Comparison of ENCODE assay signal across 1 cellular context in the genomic region with DNA sequence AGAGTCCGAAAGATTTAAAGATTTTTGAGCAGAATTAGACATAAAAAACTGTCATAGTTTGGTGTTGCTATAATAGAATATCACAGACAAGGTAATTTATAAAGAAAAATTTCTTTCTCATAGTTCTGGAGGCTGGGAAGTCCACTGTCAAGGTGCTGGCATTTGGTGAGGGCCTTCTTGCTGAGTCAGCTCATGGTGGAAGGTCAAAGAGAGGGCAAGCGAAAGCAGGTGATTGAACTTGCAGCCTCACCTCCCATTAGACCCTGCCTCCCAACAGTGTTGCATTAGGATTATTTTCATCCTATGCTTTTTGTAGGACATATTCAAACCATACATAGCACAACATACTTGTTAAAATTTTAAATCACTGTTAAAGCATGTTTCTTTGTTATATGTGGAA.
TF ChIP-seq lines count a peak whose summit lies in the region.

No MANE protein-coding gene starts in this region.

TF ChIP-seq in K562, 482 proteins besides CTCF, POLR2A, EP300 and RAD21 (continued from another document):
- TF ChIP-seq PML (IDR thresholded peaks at IDR 0.05; ENCODE audit: low read length) (no peak), MAFK (IDR thresholded peaks at IDR 0.05; ENCODE audit: low read length) (peak; percentile 79), SP1 (CRISPR knock-in tag; IDR thresholded peaks at IDR 0.05) (no peak), HNRNPK (IDR thresholded peaks at IDR 0.05; ENCODE audit: low read depth, low read length, poor library complexity, severe bottlenecking) (no peak), ESRRA (IDR thresholded peaks at IDR 0.05; ENCODE audit: borderline replicate concordance, low read depth) (peak; percentile 45; the same call in 1 of the 2 replicates), ZNF780A (CRISPR knock-in tag; IDR thresholded peaks at IDR 0.05) (no peak), TARDBP (IDR thresholded peaks at IDR 0.05) (no peak), RB1 (IDR thresholded peaks at IDR 0.05; ENCODE audit: low read depth) (no peak)
- TF ChIP-seq, protein P1, sequence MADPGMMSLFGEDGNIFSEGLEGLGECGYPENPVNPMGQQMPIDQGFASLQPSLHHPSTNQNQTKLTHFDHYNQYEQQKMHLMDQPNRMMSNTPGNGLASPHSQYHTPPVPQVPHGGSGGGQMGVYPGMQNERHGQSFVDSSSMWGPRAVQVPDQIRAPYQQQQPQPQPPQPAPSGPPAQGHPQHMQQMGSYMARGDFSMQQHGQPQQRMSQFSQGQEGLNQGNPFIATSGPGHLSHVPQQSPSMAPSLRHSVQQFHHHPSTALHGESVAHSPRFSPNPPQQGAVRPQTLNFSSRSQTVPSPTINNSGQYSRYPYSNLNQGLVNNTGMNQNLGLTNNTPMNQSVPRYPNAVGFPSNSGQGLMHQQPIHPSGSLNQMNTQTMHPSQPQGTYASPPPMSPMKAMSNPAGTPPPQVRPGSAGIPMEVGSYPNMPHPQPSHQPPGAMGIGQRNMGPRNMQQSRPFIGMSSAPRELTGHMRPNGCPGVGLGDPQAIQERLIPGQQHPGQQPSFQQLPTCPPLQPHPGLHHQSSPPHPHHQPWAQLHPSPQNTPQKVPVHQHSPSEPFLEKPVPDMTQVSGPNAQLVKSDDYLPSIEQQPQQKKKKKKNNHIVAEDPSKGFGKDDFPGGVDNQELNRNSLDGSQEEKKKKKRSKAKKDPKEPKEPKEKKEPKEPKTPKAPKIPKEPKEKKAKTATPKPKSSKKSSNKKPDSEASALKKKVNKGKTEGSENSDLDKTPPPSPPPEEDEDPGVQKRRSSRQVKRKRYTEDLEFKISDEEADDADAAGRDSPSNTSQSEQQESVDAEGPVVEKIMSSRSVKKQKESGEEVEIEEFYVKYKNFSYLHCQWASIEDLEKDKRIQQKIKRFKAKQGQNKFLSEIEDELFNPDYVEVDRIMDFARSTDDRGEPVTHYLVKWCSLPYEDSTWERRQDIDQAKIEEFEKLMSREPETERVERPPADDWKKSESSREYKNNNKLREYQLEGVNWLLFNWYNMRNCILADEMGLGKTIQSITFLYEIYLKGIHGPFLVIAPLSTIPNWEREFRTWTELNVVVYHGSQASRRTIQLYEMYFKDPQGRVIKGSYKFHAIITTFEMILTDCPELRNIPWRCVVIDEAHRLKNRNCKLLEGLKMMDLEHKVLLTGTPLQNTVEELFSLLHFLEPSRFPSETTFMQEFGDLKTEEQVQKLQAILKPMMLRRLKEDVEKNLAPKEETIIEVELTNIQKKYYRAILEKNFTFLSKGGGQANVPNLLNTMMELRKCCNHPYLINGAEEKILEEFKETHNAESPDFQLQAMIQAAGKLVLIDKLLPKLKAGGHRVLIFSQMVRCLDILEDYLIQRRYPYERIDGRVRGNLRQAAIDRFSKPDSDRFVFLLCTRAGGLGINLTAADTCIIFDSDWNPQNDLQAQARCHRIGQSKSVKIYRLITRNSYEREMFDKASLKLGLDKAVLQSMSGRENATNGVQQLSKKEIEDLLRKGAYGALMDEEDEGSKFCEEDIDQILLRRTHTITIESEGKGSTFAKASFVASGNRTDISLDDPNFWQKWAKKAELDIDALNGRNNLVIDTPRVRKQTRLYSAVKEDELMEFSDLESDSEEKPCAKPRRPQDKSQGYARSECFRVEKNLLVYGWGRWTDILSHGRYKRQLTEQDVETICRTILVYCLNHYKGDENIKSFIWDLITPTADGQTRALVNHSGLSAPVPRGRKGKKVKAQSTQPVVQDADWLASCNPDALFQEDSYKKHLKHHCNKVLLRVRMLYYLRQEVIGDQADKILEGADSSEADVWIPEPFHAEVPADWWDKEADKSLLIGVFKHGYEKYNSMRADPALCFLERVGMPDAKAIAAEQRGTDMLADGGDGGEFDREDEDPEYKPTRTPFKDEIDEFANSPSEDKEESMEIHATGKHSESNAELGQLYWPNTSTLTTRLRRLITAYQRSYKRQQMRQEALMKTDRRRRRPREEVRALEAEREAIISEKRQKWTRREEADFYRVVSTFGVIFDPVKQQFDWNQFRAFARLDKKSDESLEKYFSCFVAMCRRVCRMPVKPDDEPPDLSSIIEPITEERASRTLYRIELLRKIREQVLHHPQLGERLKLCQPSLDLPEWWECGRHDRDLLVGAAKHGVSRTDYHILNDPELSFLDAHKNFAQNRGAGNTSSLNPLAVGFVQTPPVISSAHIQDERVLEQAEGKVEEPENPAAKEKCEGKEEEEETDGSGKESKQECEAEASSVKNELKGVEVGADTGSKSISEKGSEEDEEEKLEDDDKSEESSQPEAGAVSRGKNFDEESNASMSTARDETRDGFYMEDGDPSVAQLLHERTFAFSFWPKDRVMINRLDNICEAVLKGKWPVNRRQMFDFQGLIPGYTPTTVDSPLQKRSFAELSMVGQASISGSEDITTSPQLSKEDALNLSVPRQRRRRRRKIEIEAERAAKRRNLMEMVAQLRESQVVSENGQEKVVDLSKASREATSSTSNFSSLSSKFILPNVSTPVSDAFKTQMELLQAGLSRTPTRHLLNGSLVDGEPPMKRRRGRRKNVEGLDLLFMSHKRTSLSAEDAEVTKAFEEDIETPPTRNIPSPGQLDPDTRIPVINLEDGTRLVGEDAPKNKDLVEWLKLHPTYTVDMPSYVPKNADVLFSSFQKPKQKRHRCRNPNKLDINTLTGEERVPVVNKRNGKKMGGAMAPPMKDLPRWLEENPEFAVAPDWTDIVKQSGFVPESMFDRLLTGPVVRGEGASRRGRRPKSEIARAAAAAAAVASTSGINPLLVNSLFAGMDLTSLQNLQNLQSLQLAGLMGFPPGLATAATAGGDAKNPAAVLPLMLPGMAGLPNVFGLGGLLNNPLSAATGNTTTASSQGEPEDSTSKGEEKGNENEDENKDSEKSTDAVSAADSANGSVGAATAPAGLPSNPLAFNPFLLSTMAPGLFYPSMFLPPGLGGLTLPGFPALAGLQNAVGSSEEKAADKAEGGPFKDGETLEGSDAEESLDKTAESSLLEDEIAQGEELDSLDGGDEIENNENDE (IDR thresholded peaks at IDR 0.05; ENCODE audit: low read depth, low read length): no peak
- TF ChIP-seq, protein P2, sequence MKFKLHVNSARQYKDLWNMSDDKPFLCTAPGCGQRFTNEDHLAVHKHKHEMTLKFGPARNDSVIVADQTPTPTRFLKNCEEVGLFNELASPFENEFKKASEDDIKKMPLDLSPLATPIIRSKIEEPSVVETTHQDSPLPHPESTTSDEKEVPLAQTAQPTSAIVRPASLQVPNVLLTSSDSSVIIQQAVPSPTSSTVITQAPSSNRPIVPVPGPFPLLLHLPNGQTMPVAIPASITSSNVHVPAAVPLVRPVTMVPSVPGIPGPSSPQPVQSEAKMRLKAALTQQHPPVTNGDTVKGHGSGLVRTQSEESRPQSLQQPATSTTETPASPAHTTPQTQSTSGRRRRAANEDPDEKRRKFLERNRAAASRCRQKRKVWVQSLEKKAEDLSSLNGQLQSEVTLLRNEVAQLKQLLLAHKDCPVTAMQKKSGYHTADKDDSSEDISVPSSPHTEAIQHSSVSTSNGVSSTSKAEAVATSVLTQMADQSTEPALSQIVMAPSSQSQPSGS (CRISPR knock-in tag; IDR thresholded peaks at IDR 0.05): no peak
- TF ChIP-seq, protein P3, sequence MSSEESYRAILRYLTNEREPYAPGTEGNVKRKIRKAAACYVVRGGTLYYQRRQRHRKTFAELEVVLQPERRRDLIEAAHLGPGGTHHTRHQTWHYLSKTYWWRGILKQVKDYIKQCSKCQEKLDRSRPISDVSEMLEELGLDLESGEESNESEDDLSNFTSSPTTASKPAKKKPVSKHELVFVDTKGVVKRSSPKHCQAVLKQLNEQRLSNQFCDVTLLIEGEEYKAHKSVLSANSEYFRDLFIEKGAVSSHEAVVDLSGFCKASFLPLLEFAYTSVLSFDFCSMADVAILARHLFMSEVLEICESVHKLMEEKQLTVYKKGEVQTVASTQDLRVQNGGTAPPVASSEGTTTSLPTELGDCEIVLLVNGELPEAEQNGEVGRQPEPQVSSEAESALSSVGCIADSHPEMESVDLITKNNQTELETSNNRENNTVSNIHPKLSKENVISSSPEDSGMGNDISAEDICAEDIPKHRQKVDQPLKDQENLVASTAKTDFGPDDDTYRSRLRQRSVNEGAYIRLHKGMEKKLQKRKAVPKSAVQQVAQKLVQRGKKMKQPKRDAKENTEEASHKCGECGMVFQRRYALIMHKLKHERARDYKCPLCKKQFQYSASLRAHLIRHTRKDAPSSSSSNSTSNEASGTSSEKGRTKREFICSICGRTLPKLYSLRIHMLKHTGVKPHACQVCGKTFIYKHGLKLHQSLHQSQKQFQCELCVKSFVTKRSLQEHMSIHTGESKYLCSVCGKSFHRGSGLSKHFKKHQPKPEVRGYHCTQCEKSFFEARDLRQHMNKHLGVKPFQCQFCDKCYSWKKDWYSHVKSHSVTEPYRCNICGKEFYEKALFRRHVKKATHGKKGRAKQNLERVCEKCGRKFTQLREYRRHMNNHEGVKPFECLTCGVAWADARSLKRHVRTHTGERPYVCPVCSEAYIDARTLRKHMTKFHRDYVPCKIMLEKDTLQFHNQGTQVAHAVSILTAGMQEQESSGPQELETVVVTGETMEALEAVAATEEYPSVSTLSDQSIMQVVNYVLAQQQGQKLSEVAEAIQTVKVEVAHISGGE (CRISPR knock-in tag; IDR thresholded peaks at IDR 0.05): no peak
- TF ChIP-seq, protein P4, sequence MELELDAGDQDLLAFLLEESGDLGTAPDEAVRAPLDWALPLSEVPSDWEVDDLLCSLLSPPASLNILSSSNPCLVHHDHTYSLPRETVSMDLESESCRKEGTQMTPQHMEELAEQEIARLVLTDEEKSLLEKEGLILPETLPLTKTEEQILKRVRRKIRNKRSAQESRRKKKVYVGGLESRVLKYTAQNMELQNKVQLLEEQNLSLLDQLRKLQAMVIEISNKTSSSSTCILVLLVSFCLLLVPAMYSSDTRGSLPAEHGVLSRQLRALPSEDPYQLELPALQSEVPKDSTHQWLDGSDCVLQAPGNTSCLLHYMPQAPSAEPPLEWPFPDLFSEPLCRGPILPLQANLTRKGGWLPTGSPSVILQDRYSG (tag; conservative IDR thresholded peaks at IDR 0.05; ENCODE audit: low read depth): no peak
- TF ChIP-seq, protein P5, sequence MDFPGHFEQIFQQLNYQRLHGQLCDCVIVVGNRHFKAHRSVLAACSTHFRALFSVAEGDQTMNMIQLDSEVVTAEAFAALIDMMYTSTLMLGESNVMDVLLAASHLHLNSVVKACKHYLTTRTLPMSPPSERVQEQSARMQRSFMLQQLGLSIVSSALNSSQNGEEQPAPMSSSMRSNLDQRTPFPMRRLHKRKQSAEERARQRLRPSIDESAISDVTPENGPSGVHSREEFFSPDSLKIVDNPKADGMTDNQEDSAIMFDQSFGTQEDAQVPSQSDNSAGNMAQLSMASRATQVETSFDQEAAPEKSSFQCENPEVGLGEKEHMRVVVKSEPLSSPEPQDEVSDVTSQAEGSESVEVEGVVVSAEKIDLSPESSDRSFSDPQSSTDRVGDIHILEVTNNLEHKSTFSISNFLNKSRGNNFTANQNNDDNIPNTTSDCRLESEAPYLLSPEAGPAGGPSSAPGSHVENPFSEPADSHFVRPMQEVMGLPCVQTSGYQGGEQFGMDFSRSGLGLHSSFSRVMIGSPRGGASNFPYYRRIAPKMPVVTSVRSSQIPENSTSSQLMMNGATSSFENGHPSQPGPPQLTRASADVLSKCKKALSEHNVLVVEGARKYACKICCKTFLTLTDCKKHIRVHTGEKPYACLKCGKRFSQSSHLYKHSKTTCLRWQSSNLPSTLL (IDR thresholded peaks at IDR 0.05): no peak
- TF ChIP-seq, protein P6, sequence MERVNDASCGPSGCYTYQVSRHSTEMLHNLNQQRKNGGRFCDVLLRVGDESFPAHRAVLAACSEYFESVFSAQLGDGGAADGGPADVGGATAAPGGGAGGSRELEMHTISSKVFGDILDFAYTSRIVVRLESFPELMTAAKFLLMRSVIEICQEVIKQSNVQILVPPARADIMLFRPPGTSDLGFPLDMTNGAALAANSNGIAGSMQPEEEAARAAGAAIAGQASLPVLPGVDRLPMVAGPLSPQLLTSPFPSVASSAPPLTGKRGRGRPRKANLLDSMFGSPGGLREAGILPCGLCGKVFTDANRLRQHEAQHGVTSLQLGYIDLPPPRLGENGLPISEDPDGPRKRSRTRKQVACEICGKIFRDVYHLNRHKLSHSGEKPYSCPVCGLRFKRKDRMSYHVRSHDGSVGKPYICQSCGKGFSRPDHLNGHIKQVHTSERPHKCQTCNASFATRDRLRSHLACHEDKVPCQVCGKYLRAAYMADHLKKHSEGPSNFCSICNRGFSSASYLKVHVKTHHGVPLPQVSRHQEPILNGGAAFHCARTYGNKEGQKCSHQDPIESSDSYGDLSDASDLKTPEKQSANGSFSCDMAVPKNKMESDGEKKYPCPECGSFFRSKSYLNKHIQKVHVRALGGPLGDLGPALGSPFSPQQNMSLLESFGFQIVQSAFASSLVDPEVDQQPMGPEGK (CRISPR knock-in tag; IDR thresholded peaks at IDR 0.05; ENCODE audit: borderline replicate concordance): no peak
- TF ChIP-seq, protein P7, sequence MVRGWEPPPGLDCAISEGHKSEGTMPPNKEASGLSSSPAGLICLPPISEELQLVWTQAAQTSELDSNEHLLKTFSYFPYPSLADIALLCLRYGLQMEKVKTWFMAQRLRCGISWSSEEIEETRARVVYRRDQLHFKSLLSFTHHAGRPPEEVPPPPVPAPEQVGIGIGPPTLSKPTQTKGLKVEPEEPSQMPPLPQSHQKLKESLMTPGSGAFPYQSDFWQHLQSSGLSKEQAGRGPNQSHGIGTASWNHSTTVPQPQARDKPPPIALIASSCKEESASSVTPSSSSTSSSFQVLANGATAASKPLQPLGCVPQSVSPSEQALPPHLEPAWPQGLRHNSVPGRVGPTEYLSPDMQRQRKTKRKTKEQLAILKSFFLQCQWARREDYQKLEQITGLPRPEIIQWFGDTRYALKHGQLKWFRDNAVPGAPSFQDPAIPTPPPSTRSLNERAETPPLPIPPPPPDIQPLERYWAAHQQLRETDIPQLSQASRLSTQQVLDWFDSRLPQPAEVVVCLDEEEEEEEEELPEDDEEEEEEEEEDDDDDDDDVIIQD (CRISPR knock-in tag; IDR thresholded peaks at IDR 0.05): no peak
